Comparison of ENCODE assay signal across 1 cellular context in genomic region chr20:38149880-38150594, GRCh38.
TF ChIP-seq lines count a peak whose summit lies in the region.

No MANE protein-coding gene starts in this region.

TF ChIP-seq in K562, 482 proteins besides CTCF, POLR2A, EP300 and RAD21 (continued from another document):
- TF ChIP-seq DLX4 (CRISPR knock-in tag; IDR thresholded peaks at IDR 0.05): no peak
